ENCODE assay signal across 1 cellular context in the genomic region with DNA sequence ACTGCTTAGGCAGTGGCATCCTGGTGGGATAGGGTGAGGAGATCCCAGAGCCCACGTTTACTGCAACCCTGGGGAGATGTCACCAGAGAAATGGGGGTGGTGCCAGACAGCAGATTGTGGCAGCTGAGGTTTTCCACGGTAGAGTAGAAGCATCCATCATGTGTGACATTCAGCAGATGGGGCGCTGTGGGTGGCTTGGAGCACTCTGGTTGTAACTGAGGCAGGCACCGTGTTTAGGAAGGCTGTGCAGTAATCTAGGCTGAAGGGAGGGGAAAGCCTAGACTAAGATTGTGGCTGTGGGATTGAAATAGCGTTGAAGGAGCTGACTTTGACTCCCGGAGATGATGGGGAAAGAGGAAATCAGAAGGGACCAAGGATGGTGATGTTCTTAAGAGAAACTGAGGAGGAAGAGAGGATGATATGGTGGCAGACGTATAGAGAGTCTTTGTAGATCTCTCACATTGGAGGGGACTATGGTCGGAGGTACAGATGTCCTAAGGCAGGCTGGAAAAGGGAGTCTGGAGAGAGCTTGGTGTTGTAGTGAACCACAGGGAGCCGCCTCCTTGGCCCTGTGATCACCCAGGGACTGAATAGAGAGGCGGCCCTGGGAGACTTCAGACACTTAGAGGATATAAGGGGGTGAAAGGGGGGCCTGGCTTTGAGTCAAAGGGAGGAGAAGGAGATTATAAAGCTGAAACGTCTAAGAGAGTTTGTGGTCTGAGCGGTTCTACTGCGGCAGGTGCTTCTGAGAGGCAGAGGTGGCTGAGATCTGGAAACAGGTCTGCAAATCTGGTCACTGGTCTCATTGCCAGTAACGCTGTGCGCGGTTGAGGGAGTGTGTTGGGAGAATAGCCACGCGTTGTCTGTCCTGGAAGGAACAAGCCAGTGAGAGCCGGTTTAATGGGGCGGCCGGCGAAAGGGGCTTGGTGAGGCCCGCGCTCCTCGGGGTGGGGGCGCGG.
TF ChIP-seq lines count a peak whose summit lies in the region.

No MANE protein-coding gene starts in this region.

TF ChIP-seq in GM23338, 12 proteins besides CTCF, POLR2A, EP300 and RAD21 (continued from another document):
- TF ChIP-seq, protein P1, sequence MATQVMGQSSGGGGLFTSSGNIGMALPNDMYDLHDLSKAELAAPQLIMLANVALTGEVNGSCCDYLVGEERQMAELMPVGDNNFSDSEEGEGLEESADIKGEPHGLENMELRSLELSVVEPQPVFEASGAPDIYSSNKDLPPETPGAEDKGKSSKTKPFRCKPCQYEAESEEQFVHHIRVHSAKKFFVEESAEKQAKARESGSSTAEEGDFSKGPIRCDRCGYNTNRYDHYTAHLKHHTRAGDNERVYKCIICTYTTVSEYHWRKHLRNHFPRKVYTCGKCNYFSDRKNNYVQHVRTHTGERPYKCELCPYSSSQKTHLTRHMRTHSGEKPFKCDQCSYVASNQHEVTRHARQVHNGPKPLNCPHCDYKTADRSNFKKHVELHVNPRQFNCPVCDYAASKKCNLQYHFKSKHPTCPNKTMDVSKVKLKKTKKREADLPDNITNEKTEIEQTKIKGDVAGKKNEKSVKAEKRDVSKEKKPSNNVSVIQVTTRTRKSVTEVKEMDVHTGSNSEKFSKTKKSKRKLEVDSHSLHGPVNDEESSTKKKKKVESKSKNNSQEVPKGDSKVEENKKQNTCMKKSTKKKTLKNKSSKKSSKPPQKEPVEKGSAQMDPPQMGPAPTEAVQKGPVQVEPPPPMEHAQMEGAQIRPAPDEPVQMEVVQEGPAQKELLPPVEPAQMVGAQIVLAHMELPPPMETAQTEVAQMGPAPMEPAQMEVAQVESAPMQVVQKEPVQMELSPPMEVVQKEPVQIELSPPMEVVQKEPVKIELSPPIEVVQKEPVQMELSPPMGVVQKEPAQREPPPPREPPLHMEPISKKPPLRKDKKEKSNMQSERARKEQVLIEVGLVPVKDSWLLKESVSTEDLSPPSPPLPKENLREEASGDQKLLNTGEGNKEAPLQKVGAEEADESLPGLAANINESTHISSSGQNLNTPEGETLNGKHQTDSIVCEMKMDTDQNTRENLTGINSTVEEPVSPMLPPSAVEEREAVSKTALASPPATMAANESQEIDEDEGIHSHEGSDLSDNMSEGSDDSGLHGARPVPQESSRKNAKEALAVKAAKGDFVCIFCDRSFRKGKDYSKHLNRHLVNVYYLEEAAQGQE (IDR thresholded peaks at IDR 0.05; ENCODE audit: unreplicated experiment): no peak
- TF ChIP-seq ZNF331 (CRISPR knock-in tag; IDR thresholded peaks at IDR 0.05; ENCODE audit: low read depth): no peak
